In genomic region chr3:12706504-12707253, GRCh38 we compare ENCODE assay signal across 9 cellular contexts. TPM values are rescaled to one million over a fixed set of nuclear protein-coding genes. Genes with fewer than 3 reads are reported as not detected.
DNase-seq lines count a peak whose midpoint lies in the region; ATAC-seq and TF ChIP-seq lines count a peak whose summit lies in the region.
"Had no signal": no experiment of that assay in that cellular context is flagged by ENCODE, and none has a peak within 500 bp of the region (broad histone marks: within the 10 kb centered on the region; RNA-seq: fewer than 3 reads in every experiment).

No MANE protein-coding gene starts in this region.

- in situ Hi-C loops in SK-MEL-5 (cut with HindIII; ENCODE audit: low pct_unique_long_range_greater_than_20kb, low sequenced_read_pairs) = no loop called here

- DNase-seq in EL = peak; percentile 78
- DNase-seq in SK-MEL-5 (ENCODE audit: low read depth, low spot score) = peak; percentile 92
- peak; percentile 56 for DNase-seq in activated naive CD4-positive, alpha-beta T cell treated with Interleukin-2 at 50 U/mL for 16 hours
- DNase-seq in left cardiac atrium = peak; percentile 41
- peak; percentile 17 to 51 for DNase-seq in stimulated activated CD4-positive, alpha-beta T cell treated with anti-CD3 and anti-CD28 coated beads, Interleukin-12 subunit alpha, Interleukin-12 subunit beta, amount 100 ng/mL, for 24 hours (ENCODE audit: low read depth in 2 of 2)
- no peak for DNase-seq in middle frontal gyrus (ENCODE audit: extremely low spot score, low spot score)

- intact Hi-C loops in left cardiac atrium (cut with DNase I) = no loop called here

- peak; percentile 98 for ATAC-seq in GM21786 (IDR thresholded peaks at IDR 0.05; ENCODE audit: unreplicated experiment)
- peak; percentile 82 to 86 for ATAC-seq in left cardiac atrium

- TF ChIP-seq CTCF in LNCAP (IDR thresholded peaks at IDR 0.05) = peak; percentile 84

RNA-seq across cellular contexts. Expression of gene RAF1, which starts 42.8 kb away (rescaled TPM):
- 61.0 and 61.7 TPM in 2 replicates for total RNA-seq in SK-MEL-5 (2014; rRNA removed; shearing (Covaris generic))
- 43.7 and 57.4 TPM in 2 replicates for polyA plus RNA-seq in SK-MEL-5 (2015; cell fraction: cytosol; rRNA removed)
- 110 and 121 TPM in 2 replicates for polyA plus RNA-seq in SK-MEL-5 (2015; cell fraction: nucleus; rRNA removed)
- 100 to 1,000 TPM; 109 to 116 TPM for total RNA-seq in left cardiac atrium

RNA-seq across cellular contexts. Expression of gene TMEM40, which starts 52.4 kb away (rescaled TPM):
- total RNA-seq in SK-MEL-5 (2014; rRNA removed; shearing (Covaris generic)) = not detected in 2 replicates
- polyA plus RNA-seq in SK-MEL-5 (2015; cell fraction: cytosol; rRNA removed) = not detected in 2 replicates
- not detected in 2 replicates for polyA plus RNA-seq in SK-MEL-5 (2015; cell fraction: nucleus; rRNA removed)
- 1 to 10 TPM; 4.8 to 6.5 TPM for total RNA-seq in left cardiac atrium
- total RNA-seq: frontal cortex had no signal
